Comparison of ENCODE assay signal across 1 cellular context in the genomic region with DNA sequence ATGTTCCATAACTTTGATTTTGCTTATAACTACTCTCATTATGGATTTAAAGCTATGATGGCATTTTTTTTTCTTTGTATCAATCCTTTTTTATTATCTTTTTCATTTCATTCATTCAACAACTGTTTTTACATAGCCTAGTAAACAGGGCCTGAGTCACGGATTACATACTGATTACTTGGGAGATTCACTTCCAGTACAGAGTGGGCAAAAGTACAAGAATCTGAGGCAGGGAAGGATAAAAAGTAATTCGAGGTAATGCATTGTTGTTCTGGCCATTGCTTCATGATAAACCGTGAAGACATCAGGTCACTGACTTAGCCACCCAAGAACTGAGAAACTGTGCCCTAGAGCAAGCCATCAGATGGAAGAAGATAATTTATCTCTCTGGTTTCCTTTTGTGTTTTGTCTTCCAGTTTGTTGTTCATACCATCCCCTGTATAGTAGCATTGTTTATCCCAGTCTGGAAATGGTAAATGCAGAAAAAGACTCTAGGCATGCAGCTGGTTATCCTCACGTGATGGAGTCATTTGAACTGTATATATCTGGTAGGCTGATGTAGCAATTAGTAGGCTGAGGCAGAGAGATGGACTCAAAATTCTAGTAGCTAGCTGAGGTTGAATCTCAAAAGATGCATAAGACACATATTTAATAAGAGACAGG.
TF ChIP-seq lines count a peak whose summit lies in the region.

No MANE protein-coding gene starts in this region.

TF ChIP-seq in HEK293T, 16 proteins besides CTCF, POLR2A, EP300 and RAD21:
- no peak for TF ChIP-seq LEF1 (IDR thresholded peaks at IDR 0.05; ENCODE audit: borderline replicate concordance)
- no peak for TF ChIP-seq ELF4 (IDR thresholded peaks at IDR 0.05)
- no peak for TF ChIP-seq FOXK2 (IDR thresholded peaks at IDR 0.05)
- no peak for TF ChIP-seq HDGF (IDR thresholded peaks at IDR 0.05; ENCODE audit: borderline replicate concordance)
- TF ChIP-seq CTBP1 (IDR thresholded peaks at IDR 0.05; ENCODE audit: borderline replicate concordance), result no peak
- no peak for TF ChIP-seq ARNT (IDR thresholded peaks at IDR 0.05)
- TF ChIP-seq TARDBP (IDR thresholded peaks at IDR 0.05), result no peak
- TF ChIP-seq NFRKB (IDR thresholded peaks at IDR 0.05), result no peak
- TF ChIP-seq BHLHE40 (IDR thresholded peaks at IDR 0.05; ENCODE audit: borderline replicate concordance), result no peak
- TF ChIP-seq ZNF384 (IDR thresholded peaks at IDR 0.05), result no peak
- TF ChIP-seq FOXA1 (IDR thresholded peaks at IDR 0.05), result no peak
